In the genomic region with DNA sequence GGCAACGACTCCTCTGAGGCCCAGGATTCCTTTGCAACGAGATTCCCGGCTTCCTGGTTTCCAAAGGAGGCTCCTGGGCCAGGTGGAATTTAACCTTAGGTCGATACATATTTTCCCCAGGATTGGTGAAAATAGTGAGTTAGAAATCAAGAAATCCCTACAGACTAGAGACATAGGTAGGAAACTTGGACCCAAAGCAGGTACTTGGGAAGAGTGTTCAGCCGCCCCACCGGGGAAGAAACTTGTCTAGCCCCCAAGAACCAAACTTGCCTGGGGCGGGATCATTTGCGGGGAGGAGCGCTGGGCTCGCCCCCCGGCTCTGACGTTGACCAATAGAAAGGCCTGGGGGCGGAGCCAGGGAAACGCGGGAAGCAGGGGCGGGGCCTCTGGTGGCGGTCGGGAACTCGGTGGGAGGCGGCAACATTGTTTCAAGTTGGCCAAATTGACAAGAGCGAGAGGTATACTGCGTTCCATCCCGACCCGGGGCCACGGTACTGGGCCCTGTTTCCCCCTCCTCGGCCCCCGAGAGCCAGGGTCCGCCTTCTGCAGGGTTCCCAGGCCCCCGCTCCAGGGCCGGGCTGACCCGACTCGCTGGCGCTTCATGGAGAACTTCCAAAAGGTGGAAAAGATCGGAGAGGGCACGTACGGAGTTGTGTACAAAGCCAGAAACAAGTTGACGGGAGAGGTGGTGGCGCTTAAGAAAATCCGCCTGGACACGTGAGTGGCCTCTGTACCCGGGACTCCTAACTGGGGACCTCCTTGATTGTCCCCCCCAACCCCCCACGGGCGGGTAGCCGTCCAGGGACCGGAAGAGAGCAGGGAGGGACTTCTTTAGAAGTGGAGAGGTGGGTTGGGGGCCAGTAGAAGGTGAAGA, we compare ENCODE assay signal across 8 cellular contexts. TPM values are rescaled to one million over a fixed set of nuclear protein-coding genes. Genes with fewer than 3 reads are reported as not detected.
DNase-seq lines count a peak whose midpoint lies in the region; ATAC-seq, FAIRE-seq and TF ChIP-seq lines count a peak whose summit lies in the region.

A gene (plus strand): TSS at position 423 of the 874 bp plus-strand sequence. CDS start 179 bp downstream, at position 602.

- H3K27ac ChIP-seq in spleen = peak within 1 kb of the TSS; percentile 51 to 92 (median 88)

- TF ChIP-seq CTCF in WTC11 (IDR thresholded peaks at IDR 0.05) = no peak
- no peak for TF ChIP-seq CTCF in bronchial epithelial cell (IDR thresholded peaks at IDR 0.05; ENCODE audit: insufficient read depth, low read length, severe bottlenecking)
- TF ChIP-seq CTCF in spleen (IDR thresholded peaks at IDR 0.05 in 8 of 11, conservative IDR thresholded peaks at IDR 0.05 in 3 of 11) = no peak

- no peaks in the 10 kb centered on the region for H3K9me3 Mint-ChIP-seq in WTC11

- H3K27me3 Mint-ChIP-seq in WTC11 (ENCODE audit: low read depth) = no peaks in the 10 kb centered on the region

- no peaks in the 10 kb centered on the region for H3K9me3 ChIP-seq in spleen

- no peaks in the 10 kb centered on the region for H3K27me3 ChIP-seq in bronchial epithelial cell (ENCODE audit: control insufficient read depth, insufficient read depth, low read length)
- no peaks in the 10 kb centered on the region for H3K27me3 ChIP-seq in spleen (replicated peaks in 1 of 7)

- peak within 1 kb of the TSS; percentile 99 for H3K4me3 Mint-ChIP-seq in WTC11

- ATAC-seq in GM18870 (IDR thresholded peaks at IDR 0.05; ENCODE audit: unreplicated experiment) (peak; percentile 74), HG03108 (IDR thresholded peaks at IDR 0.05; ENCODE audit: unreplicated experiment) (peak; percentile 98), WTC11 (peak; percentile 89)

- no peaks in the 10 kb centered on the region for H3K36me3 ChIP-seq in bronchial epithelial cell (ENCODE audit: control insufficient read depth, insufficient read depth, low read length)
- peaks cover 0 to 34% (median 2%) of the 10 kb centered on the region in 6 donors for H3K36me3 ChIP-seq in spleen

- CTCF ChIA-PET in WTC11 (lab: Charles Lee) = interaction anchor here (0.6 to 1.2 kb wide), 2 partner anchors 27 to 71 kb away, joined by 3 to 4 read pairs; no protein-coding TSS in a partner anchor

- intact Hi-C loops in spleen (cut with DNase I; ENCODE audit: low total_unique reads) = no loop called here

- no peak for FAIRE-seq in bronchial epithelial cell (lab: Jason Lieb, UNC)

- DNase-seq in AG08395 (ENCODE audit: low spot score) (peak; percentile 96), NCI-H2227 treated with DMSO at 0.1 percent for 48 hours (lab: John Stamatoyannopoulos, UW) (peak; percentile 65), WTC11 (ENCODE audit: low spot score) (peak; percentile 97), bronchial epithelial cell (ENCODE audit: low read depth) (peak; percentile 67), inferior parietal cortex (ENCODE audit: extremely low spot score) (peak; percentile 85), spleen (peak; percentile 95)

- H3K4me3 ChIP-seq in bronchial epithelial cell (ENCODE audit: low read depth, low read length) = peak within 1 kb of the TSS; percentile 85
- H3K4me3 ChIP-seq in spleen = peak within 1 kb of the TSS; percentile 59 to 96 (median 76)

- H3K4me1 ChIP-seq in spleen = peaks cover 6 to 38% (median 25%) of the 10 kb centered on the region in 6 donors

- peaks cover 15% of the 10 kb centered on the region for H3K36me3 Mint-ChIP-seq in WTC11

- peaks cover 26% of the 10 kb centered on the region for H3K4me1 Mint-ChIP-seq in WTC11

- WGBS in spleen, 5 donors = 0 to 1% (median 0%) methylated on average over 43 to 45 of the region's 45 CpGs

- POLR2A ChIA-PET in WTC11 (lab: Charles Lee) = no interaction called here

- TF ChIP-seq POLR2A in spleen (IDR thresholded peaks at IDR 0.05) = peak in 1 of 3 donors; percentile 16

- peak within 1 kb of the TSS; percentile 99 for H3K27ac Mint-ChIP-seq in WTC11

TF ChIP-seq in WTC11, 78 proteins besides CTCF, POLR2A, EP300 and RAD21 (continues in another document):
- no peak for TF ChIP-seq ZNF263 (CRISPR knock-in tag; IDR thresholded peaks at IDR 0.05; ENCODE audit: low read depth)
- TF ChIP-seq ESRRA (CRISPR knock-in tag; IDR thresholded peaks at IDR 0.05; ENCODE audit: borderline replicate concordance) = no peak
- TF ChIP-seq FOXK1 (CRISPR knock-in tag; IDR thresholded peaks at IDR 0.05) = no peak
- TF ChIP-seq CREB1 (CRISPR knock-in tag; IDR thresholded peaks at IDR 0.05) = no peak
- TF ChIP-seq ZBTB21 (CRISPR knock-in tag; IDR thresholded peaks at IDR 0.05; ENCODE audit: borderline replicate concordance) = no peak
- TF ChIP-seq, protein P1, sequence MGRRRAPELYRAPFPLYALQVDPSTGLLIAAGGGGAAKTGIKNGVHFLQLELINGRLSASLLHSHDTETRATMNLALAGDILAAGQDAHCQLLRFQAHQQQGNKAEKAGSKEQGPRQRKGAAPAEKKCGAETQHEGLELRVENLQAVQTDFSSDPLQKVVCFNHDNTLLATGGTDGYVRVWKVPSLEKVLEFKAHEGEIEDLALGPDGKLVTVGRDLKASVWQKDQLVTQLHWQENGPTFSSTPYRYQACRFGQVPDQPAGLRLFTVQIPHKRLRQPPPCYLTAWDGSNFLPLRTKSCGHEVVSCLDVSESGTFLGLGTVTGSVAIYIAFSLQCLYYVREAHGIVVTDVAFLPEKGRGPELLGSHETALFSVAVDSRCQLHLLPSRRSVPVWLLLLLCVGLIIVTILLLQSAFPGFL (CRISPR knock-in tag; IDR thresholded peaks at IDR 0.05; ENCODE audit: borderline replicate concordance) = no peak
- TF ChIP-seq NR2C2 (CRISPR knock-in tag; IDR thresholded peaks at IDR 0.05) = no peak
- no peak for TF ChIP-seq RORB (CRISPR knock-in tag; IDR thresholded peaks at IDR 0.05)
- no peak for TF ChIP-seq OVOL2 (CRISPR knock-in tag; IDR thresholded peaks at IDR 0.05; ENCODE audit: borderline replicate concordance)
- TF ChIP-seq JAZF1 (CRISPR knock-in tag; IDR thresholded peaks at IDR 0.05) = no peak
- TF ChIP-seq ZNF671 (CRISPR knock-in tag; IDR thresholded peaks at IDR 0.05) = no peak
- TF ChIP-seq, protein P2, sequence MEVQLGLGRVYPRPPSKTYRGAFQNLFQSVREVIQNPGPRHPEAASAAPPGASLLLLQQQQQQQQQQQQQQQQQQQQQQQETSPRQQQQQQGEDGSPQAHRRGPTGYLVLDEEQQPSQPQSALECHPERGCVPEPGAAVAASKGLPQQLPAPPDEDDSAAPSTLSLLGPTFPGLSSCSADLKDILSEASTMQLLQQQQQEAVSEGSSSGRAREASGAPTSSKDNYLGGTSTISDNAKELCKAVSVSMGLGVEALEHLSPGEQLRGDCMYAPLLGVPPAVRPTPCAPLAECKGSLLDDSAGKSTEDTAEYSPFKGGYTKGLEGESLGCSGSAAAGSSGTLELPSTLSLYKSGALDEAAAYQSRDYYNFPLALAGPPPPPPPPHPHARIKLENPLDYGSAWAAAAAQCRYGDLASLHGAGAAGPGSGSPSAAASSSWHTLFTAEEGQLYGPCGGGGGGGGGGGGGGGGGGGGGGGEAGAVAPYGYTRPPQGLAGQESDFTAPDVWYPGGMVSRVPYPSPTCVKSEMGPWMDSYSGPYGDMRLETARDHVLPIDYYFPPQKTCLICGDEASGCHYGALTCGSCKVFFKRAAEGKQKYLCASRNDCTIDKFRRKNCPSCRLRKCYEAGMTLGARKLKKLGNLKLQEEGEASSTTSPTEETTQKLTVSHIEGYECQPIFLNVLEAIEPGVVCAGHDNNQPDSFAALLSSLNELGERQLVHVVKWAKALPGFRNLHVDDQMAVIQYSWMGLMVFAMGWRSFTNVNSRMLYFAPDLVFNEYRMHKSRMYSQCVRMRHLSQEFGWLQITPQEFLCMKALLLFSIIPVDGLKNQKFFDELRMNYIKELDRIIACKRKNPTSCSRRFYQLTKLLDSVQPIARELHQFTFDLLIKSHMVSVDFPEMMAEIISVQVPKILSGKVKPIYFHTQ (CRISPR knock-in tag; IDR thresholded peaks at IDR 0.05) = no peak
- TF ChIP-seq, protein P3, sequence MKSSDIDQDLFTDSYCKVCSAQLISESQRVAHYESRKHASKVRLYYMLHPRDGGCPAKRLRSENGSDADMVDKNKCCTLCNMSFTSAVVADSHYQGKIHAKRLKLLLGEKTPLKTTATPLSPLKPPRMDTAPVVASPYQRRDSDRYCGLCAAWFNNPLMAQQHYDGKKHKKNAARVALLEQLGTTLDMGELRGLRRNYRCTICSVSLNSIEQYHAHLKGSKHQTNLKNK (CRISPR knock-in tag; IDR thresholded peaks at IDR 0.05) = no peak
- TF ChIP-seq SP1 (CRISPR knock-in tag; conservative IDR thresholded peaks at IDR 0.05) = peak; percentile 84
- no peak for TF ChIP-seq TCF7 (CRISPR knock-in tag; IDR thresholded peaks at IDR 0.05; ENCODE audit: low read depth)
- TF ChIP-seq ZNF232 (CRISPR knock-in tag; IDR thresholded peaks at IDR 0.05) = no peak
- TF ChIP-seq, protein P4, sequence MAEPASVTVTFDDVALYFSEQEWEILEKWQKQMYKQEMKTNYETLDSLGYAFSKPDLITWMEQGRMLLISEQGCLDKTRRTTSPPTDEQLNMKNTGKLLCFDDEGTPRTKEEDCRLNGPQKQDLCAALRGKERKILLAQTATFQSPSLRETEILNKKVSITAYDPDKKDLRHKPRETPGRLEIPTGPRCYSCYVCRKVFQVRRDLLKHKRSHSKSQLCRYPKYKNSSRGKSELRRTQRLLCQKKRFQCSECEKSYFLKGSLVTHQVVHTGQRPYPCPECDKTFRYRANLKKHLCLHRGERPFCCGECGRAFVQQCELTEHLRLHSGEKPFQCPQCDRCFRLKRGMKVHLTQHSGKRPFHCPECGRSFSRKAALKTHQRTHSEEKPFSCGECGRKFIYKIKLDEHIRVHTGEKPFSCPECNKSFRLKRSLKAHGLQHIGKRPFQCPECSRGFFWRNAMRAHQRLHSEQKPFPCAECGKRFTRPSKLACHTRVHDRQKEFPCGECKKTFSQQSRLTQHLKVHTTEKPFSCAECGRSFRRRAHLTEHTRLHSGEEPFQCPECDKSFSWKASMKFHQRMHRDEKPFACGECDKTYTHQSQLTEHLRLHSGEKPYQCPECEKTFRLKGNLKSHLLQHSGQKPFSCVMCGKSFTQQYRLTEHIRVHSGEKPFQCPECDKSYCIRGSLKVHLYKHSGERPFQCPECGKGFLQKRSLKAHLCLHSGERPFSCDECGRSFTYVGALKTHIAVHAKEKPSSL (CRISPR knock-in tag; conservative IDR thresholded peaks at IDR 0.05) = no peak
- TF ChIP-seq, protein P5, sequence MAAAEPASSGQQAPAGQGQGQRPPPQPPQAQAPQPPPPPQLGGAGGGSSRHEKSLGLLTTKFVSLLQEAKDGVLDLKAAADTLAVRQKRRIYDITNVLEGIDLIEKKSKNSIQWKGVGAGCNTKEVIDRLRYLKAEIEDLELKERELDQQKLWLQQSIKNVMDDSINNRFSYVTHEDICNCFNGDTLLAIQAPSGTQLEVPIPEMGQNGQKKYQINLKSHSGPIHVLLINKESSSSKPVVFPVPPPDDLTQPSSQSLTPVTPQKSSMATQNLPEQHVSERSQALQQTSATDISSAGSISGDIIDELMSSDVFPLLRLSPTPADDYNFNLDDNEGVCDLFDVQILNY (CRISPR knock-in tag; IDR thresholded peaks at IDR 0.05) = peak; percentile 44; the same call in 1 of the 2 replicates

RNA-seq across cellular contexts. Expression of the gene that starts here (rescaled TPM):
- total RNA-seq in WTC11 (2021) (37.6 to 44.1 TPM (median 43.1 TPM) in 3 replicates), bronchial epithelial cell (5.2 and 6.8 TPM in 2 replicates), spleen (10 to 100 TPM; 21.4 to 46.6 (median 30.9) TPM)
- polyA plus RNA-seq in spleen = 10 to 100 TPM; 11.9 to 16.2 (median 12.9) TPM

Comparison
In these comparisons a context has a peak if more than half of its experiments do, and no peak if none do; other contexts are left out.
1. Peak in every context shown above with its lines: DNase-seq, ATAC-seq, H3K4me3 ChIP-seq and H3K27ac ChIP-seq.